1 cellular context compared by ENCODE assay signal in genomic region chr1:91792393-91793032, GRCh38.
TF ChIP-seq lines count a peak whose summit lies in the region.

No MANE protein-coding gene starts in this region.

TF ChIP-seq in H1, 55 proteins besides CTCF, POLR2A, EP300 and RAD21 (continued from another document):
- TF ChIP-seq ATF2 (IDR thresholded peaks at IDR 0.05; ENCODE audit: low read length) = no peak
- no peak for TF ChIP-seq SP2 (IDR thresholded peaks at IDR 0.05; ENCODE audit: low read length)
- no peak for TF ChIP-seq EZH2 (IDR thresholded peaks at IDR 0.05; ENCODE audit: low read depth, low read length, severe bottlenecking)
- TF ChIP-seq FOSL1 (IDR thresholded peaks at IDR 0.05; ENCODE audit: insufficient read depth, low read depth, low read length) = no peak
